Comparison of ENCODE assay signal across 1 cellular context in genomic region chr9:120383611-120383998, GRCh38.
TF ChIP-seq lines count a peak whose summit lies in the region.

No MANE protein-coding gene starts in this region.

TF ChIP-seq in H1, 55 proteins besides CTCF, POLR2A, EP300 and RAD21 (continued from another document):
- TF ChIP-seq SRF (IDR thresholded peaks at IDR 0.05; ENCODE audit: low read depth, low read length) (no peak), RNF2 (IDR thresholded peaks at IDR 0.05; ENCODE audit: borderline replicate concordance, low read depth, low read length, missing control alignments, poor library complexity, severe bottlenecking) (no peak)
TF ChIP-seq in H1: peak in this region for 0.
